Comparison of ENCODE assay signal across 31 cellular contexts in the genomic region with DNA sequence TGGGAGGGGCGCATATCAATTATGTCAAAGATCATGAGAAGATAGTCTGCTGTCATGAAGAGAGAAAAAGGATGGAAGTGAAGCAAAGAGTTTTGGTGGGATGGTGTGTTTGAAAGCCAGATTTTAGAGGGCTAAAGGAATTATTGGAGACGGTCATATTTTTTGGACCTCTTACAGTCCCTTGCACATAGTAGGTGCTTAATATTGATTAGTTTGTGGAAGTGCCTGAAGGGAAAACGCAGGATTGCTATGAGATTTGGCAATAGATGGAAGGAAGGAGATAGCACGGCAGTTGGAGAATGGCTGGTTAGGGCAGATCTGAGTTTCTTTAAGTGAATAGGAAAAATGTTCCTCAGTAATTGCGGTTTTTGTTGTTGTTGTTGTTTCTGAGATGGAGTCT.
"Had no signal": no experiment of that assay in that cellular context is flagged by ENCODE, and none has a peak within 500 bp of the region (broad histone marks: within the 10 kb centered on the region; RNA-seq: fewer than 3 reads in every experiment).

No MANE protein-coding gene starts in this region.

- ATAC-seq: naive thymus-derived CD8-positive, alpha-beta T cell; natural killer cell treated with Interleukin-12 subunit alpha and Interleukin-12 subunit beta and Interleukin-15 and Interleukin-18, amount 100 ng/mL, for 72 hours; psoas muscle; right cardiac atrium; sciatic nerve; stimulated activated memory B cell treated with anti-CD40 and anti-IgM and Interleukin-4, amounts not matched to agents 10 μg/mL and 1 μg/mL and 100 μg/mL, for 72 hours; stimulated activated naive CD8-positive, alpha-beta T cell treated with anti-CD3 and anti-CD28 coated beads, Interleukin-15, amount 100 ng/mL, for 72 hours; stimulated activated naive CD8-positive, alpha-beta T cell treated with anti-CD3 and anti-CD28 coated beads, Interleukin-15, Interleukin-2, amounts not matched to agents 100 U/mL and 50 U/mL, for 24 hours had no signal

- H3K27ac Mint-ChIP-seq: natural killer cell treated with Interleukin-12 subunit alpha and Interleukin-12 subunit beta and Interleukin-15 and Interleukin-18, amount 100 ng/mL, for 72 hours; neural progenitor cell; progenitor cell of endocrine pancreas; stimulated activated memory B cell treated with anti-CD40 and anti-IgM and Interleukin-4, amounts not matched to agents 10 μg/mL and 1 μg/mL and 100 μg/mL, for 72 hours; stimulated activated naive CD8-positive, alpha-beta T cell treated with anti-CD3 and anti-CD28 coated beads, Interleukin-15, amount 100 ng/mL, for 72 hours had no signal

- DNase-seq: naive B cell; naive thymus-derived CD8-positive, alpha-beta T cell; occipital lobe; ovary; posterior cingulate gyrus; psoas muscle; right cardiac atrium; spleen; stimulated activated CD4-positive, alpha-beta T cell treated with anti-CD3 and anti-CD28 coated beads, Interleukin-12 subunit alpha, Interleukin-12 subunit beta, amount 100 ng/mL, for 4 hours; stimulated activated CD4-positive, alpha-beta T cell treated with anti-CD3 and anti-CD28 coated beads, Interleukin-1b, Interleukin-23, amount 100 ng/mL, for 48 hours; stimulated activated CD4-positive, alpha-beta T cell treated with anti-CD3 and anti-CD28 coated beads, Interleukin-4, amount 100 ng/mL, for 1 hour; stimulated activated CD4-positive, alpha-beta T cell treated with anti-CD3 and anti-CD28 coated beads, Interleukin-4, amount 100 ng/mL, for 4 hours; stimulated activated CD8-positive, alpha-beta memory T cell treated with anti-CD3 and anti-CD28 coated beads, Interleukin-4, amount 100 ng/mL, for 48 hours; stimulated activated naive CD4-positive, alpha-beta T cell; stimulated activated naive CD8-positive, alpha-beta T cell treated with anti-CD3 and anti-CD28 coated beads, Interleukin-15, amount 100 ng/mL, for 72 hours; stimulated activated naive CD8-positive, alpha-beta T cell treated with anti-CD3 and anti-CD28 coated beads, Interleukin-15, Interleukin-2, amounts not matched to agents 100 U/mL and 50 U/mL, for 24 hours; substantia nigra; testis; tibial artery; transverse colon; upper lobe of left lung; uterus had no signal

- H3K4me3 ChIP-seq: neural progenitor cell, ovary, psoas muscle, skin epidermis, smooth muscle cell, spleen, suprapubic skin, testis, tibial artery, transverse colon, upper lobe of left lung, uterus had no signal

- H2AFZ ChIP-seq: neural progenitor cell, parathyroid adenoma had no signal

- H3K4me3 Mint-ChIP-seq: naive B cell; naive thymus-derived CD8-positive, alpha-beta T cell; natural killer cell treated with Interleukin-12 subunit alpha and Interleukin-12 subunit beta and Interleukin-15 and Interleukin-18, amount 100 ng/mL, for 72 hours; neural progenitor cell; stimulated activated memory B cell treated with anti-CD40 and anti-IgM and Interleukin-4, amounts not matched to agents 10 μg/mL and 1 μg/mL and 100 μg/mL, for 72 hours; stimulated activated naive CD8-positive, alpha-beta T cell treated with anti-CD3 and anti-CD28 coated beads, Interleukin-15, amount 100 ng/mL, for 72 hours had no signal

- H3K27me3 ChIP-seq: neural progenitor cell, ovary, spleen, suprapubic skin, testis, tibial artery, transverse colon, upper lobe of left lung, uterus had no signal

- H3K9ac ChIP-seq: neural progenitor cell, parathyroid adenoma had no signal

- H3K9me3 Mint-ChIP-seq: natural killer cell treated with Interleukin-12 subunit alpha and Interleukin-12 subunit beta and Interleukin-15 and Interleukin-18, amount 100 ng/mL, for 72 hours had no signal

- H3K27me3 Mint-ChIP-seq: naive B cell; naive thymus-derived CD8-positive, alpha-beta T cell; progenitor cell of endocrine pancreas; stimulated activated memory B cell treated with anti-CD40 and anti-IgM and Interleukin-4, amounts not matched to agents 10 μg/mL and 1 μg/mL and 100 μg/mL, for 72 hours; stimulated activated naive CD8-positive, alpha-beta T cell treated with anti-CD3 and anti-CD28 coated beads, Interleukin-15, amount 100 ng/mL, for 72 hours had no signal

- H3K4me2 ChIP-seq: neural progenitor cell, smooth muscle cell had no signal

- H3K36me3 ChIP-seq: ovary, suprapubic skin, transverse colon, upper lobe of left lung, uterus had no signal

- H3K9me3 ChIP-seq: ovary, suprapubic skin, testis, tibial artery, transverse colon, upper lobe of left lung, uterus had no signal

- H3K4me1 ChIP-seq: neural progenitor cell, psoas muscle, spleen, suprapubic skin, testis, tibial artery, transverse colon, upper lobe of left lung, uterus had no signal

- H3K27ac ChIP-seq: neural progenitor cell, ovary, parathyroid adenoma, psoas muscle, skin epidermis, spleen, suprapubic skin, testis, tibial artery, transverse colon, upper lobe of left lung, uterus had no signal

- H3K4me1 Mint-ChIP-seq: neural progenitor cell; stimulated activated memory B cell treated with anti-CD40 and anti-IgM and Interleukin-4, amounts not matched to agents 10 μg/mL and 1 μg/mL and 100 μg/mL, for 72 hours had no signal
